Comparison of ENCODE assay signal across 9 cellular contexts in the genomic region with DNA sequence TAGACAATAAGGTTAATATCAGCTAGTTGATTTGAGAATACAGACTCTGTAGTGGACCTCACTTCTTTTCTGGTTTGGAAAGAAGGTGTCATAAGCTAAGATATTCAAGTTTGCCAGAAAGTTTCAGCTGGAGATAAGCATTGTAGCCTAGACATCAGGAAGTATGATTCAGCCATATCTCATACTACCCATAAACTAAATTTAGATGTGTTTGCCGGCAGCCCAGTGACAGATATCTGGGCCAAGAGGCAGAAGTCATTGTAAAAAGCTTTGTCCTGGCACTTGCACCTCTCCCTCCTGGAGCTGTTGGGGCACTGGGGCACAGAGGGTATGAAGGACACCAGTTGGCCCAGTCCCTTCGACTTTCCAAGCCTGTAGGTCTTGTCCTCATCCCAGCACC.
DNase-seq lines count a peak whose midpoint lies in the region; ATAC-seq and TF ChIP-seq lines count a peak whose summit lies in the region.
"Had no signal": no experiment of that assay in that cellular context is flagged by ENCODE, and none has a peak within 500 bp of the region (broad histone marks: within the 10 kb centered on the region; RNA-seq: fewer than 3 reads in every experiment).

No MANE protein-coding gene starts in this region.

- H3K27ac Mint-ChIP-seq in activated T-helper 17 cell treated with anti-CD3 and anti-CD28 coated beads, Interleukin-2, amount 50 U/mL, for 72 hours = peak overlapping the region; percentile 26
- H3K27ac Mint-ChIP-seq: GM23338 had no signal

- no peak overlapping the region for H3K4me3 ChIP-seq in AG04450 (ENCODE audit: low read depth, low read length)
- H3K4me3 ChIP-seq in right atrium auricular region = no peak overlapping the region
- H3K4me3 ChIP-seq: GM23338 had no signal

- peak; percentile 90 for ATAC-seq in activated T-helper 17 cell treated with anti-CD3 and anti-CD28 coated beads, Interleukin-2, amount 50 U/mL, for 72 hours (replicated peaks)
- ATAC-seq in HG03442 (IDR thresholded peaks at IDR 0.05; ENCODE audit: unreplicated experiment) = no peak
- ATAC-seq: GM23338 had no signal

- H3K27me3 ChIP-seq in AG04450 (ENCODE audit: control insufficient read depth, insufficient read depth, low read length) (no peaks in the 10 kb centered on the region), right atrium auricular region (no peaks in the 10 kb centered on the region)

- TF ChIP-seq CTCF in AG04450 (IDR thresholded peaks at IDR 0.05; ENCODE audit: low read depth, low read length) (no peak), right atrium auricular region (IDR thresholded peaks at IDR 0.05) (no peak)

- no peaks in the 10 kb centered on the region for H3K27me3 Mint-ChIP-seq in activated T-helper 17 cell treated with anti-CD3 and anti-CD28 coated beads, Interleukin-2, amount 50 U/mL, for 72 hours

- H3K9me3 Mint-ChIP-seq in activated T-helper 17 cell treated with anti-CD3 and anti-CD28 coated beads, Interleukin-2, amount 50 U/mL, for 72 hours = no peaks in the 10 kb centered on the region

- POLR2A ChIA-PET in AG04450 (lab: Yijun Ruan, JAX) = interaction anchor here (0.7 kb wide), 2 partner anchors 74 to 131 kb away, joined by 3 to 8 read pairs; no protein-coding TSS in a partner anchor

- H3K4me1 ChIP-seq in right atrium auricular region = peaks cover 0 to 37% of the 10 kb centered on the region in 2 donors

- no peaks in the 10 kb centered on the region for H3K9me3 ChIP-seq in AG04450 (ENCODE audit: control insufficient read depth, insufficient read depth, low read length)
- no peaks in the 10 kb centered on the region for H3K9me3 ChIP-seq in right atrium auricular region

- peak overlapping the region; percentile 42 for H3K27ac ChIP-seq in AG04450 (ENCODE audit: low read depth, low read length)
- peak overlapping the region; percentile 64 to 83 for H3K27ac ChIP-seq in right atrium auricular region

- H3K4me1 Mint-ChIP-seq in activated T-helper 17 cell treated with anti-CD3 and anti-CD28 coated beads, Interleukin-2, amount 50 U/mL, for 72 hours = no peaks in the 10 kb centered on the region

- H3K36me3 Mint-ChIP-seq in activated T-helper 17 cell treated with anti-CD3 and anti-CD28 coated beads, Interleukin-2, amount 50 U/mL, for 72 hours (ENCODE audit: low read depth) = peaks cover 46% of the 10 kb centered on the region

- peaks cover 23% of the 10 kb centered on the region for H3K36me3 ChIP-seq in right atrium auricular region

- CTCF ChIA-PET in AG04450 (lab: Charles Lee) = interaction anchor here (0.6 to 1.5 kb wide), 3 partner anchors 15 to 747 kb away, joined by 3 to 5 read pairs (median 3); no protein-coding TSS in a partner anchor

- DNase-seq in AG04450 (ENCODE audit: low read depth, low spot score) (no peak), HT1080 (ENCODE audit: low read depth) (peak; percentile 77), right atrium auricular region (ENCODE audit: low spot score) (no peak), NCI-H1417 treated with DMSO at 0.1 percent for 48 hours (lab: John Stamatoyannopoulos, UW) (no peak), SW 1271 (lab: John Stamatoyannopoulos, UW) (no peak)
- DNase-seq in NK-92 treated with Interleukin-12 subunit alpha and Interleukin-12 subunit beta, amount 100 ng/mL, for 24 hours (lab: John Stamatoyannopoulos, UW) = no peak

- no peak overlapping the region for H3K4me3 Mint-ChIP-seq in activated T-helper 17 cell treated with anti-CD3 and anti-CD28 coated beads, Interleukin-2, amount 50 U/mL, for 72 hours
- H3K4me3 Mint-ChIP-seq: GM23338 had no signal
